Comparison of ENCODE assay signal across 1 cellular context in genomic region chr2:65751422-65751821, GRCh38.
TF ChIP-seq lines count a peak whose summit lies in the region.

No MANE protein-coding gene starts in this region.

TF ChIP-seq in SK-N-SH treated with all-trans-retinoic acid at 6 μM for 48 hours, 23 proteins besides CTCF, POLR2A, EP300 and RAD21:
- TF ChIP-seq POU6F1 (CRISPR knock-in tag; IDR thresholded peaks at IDR 0.05; ENCODE audit: borderline replicate concordance, low read depth), result no peak
- TF ChIP-seq GLIS3 (CRISPR knock-in tag; IDR thresholded peaks at IDR 0.05), result no peak
- TF ChIP-seq ZC3H10 (CRISPR knock-in tag; IDR thresholded peaks at IDR 0.05), result no peak
- no peak for TF ChIP-seq CSDC2 (CRISPR knock-in tag; IDR thresholded peaks at IDR 0.05)
- no peak for TF ChIP-seq BACH2 (CRISPR knock-in tag; IDR thresholded peaks at IDR 0.05; ENCODE audit: borderline replicate concordance)
- TF ChIP-seq ZFP30 (CRISPR knock-in tag; IDR thresholded peaks at IDR 0.05), result no peak
- TF ChIP-seq ZNF70 (CRISPR knock-in tag; IDR thresholded peaks at IDR 0.05), result no peak
- no peak for TF ChIP-seq SNAI2 (CRISPR knock-in tag; IDR thresholded peaks at IDR 0.05)
- TF ChIP-seq CREB5 (CRISPR knock-in tag; IDR thresholded peaks at IDR 0.05; ENCODE audit: low read depth), result no peak
- TF ChIP-seq PATZ1 (CRISPR knock-in tag; IDR thresholded peaks at IDR 0.05; ENCODE audit: borderline replicate concordance), result no peak
